In genomic region chr10:47354162-47354561, GRCh38 we compare ENCODE assay signal across 19 cellular contexts. TPM values are rescaled to one million over a fixed set of nuclear protein-coding genes. Genes with fewer than 3 reads are reported as not detected.
DNase-seq lines count a peak whose midpoint lies in the region; ATAC-seq and TF ChIP-seq lines count a peak whose summit lies in the region.
"Had no signal": no experiment of that assay in that cellular context is flagged by ENCODE, and none has a peak within 500 bp of the region (broad histone marks: within the 10 kb centered on the region; RNA-seq: fewer than 3 reads in every experiment).

No MANE protein-coding gene starts in this region.

- H3K4me3 Mint-ChIP-seq in endodermal cell = no peak overlapping the region
- H3K4me3 Mint-ChIP-seq: central memory CD8-positive, alpha-beta T cell had no signal

- BruUV-seq in PC-3 (replicated peaks; lab: Mats Ljungman, UMichigan) = no TSS peak

- ATAC-seq in PC-3 (peak; percentile 90), GM21619 (IDR thresholded peaks at IDR 0.05; ENCODE audit: unreplicated experiment) (no peak)

- no peaks in the 10 kb centered on the region for H4K20me1 ChIP-seq in PC-3 (ENCODE audit: low read length)

- H3K27ac Mint-ChIP-seq in endodermal cell = no peak overlapping the region

- H3K9ac ChIP-seq in PC-3 (ENCODE audit: low read length) = no peak overlapping the region
- H3K9ac ChIP-seq in endodermal cell (ENCODE audit: extremely low read depth, low read length, poor library complexity, severe bottlenecking) = no peak overlapping the region

- no peak overlapping the region for H2AFZ ChIP-seq in PC-3 (ENCODE audit: low read length)

- no peak overlapping the region for H3K27ac ChIP-seq in PC-3 (ENCODE audit: low read length)
- H3K27ac ChIP-seq in endodermal cell (ENCODE audit: low read depth, low read length) = no peak overlapping the region
- H3K27ac ChIP-seq: esophagus squamous epithelium, thyroid gland had no signal

- intact Hi-C loops in PC-3 (cut with micrococcal nuclease) = no loop called here
- intact Hi-C loops in posterior vena cava (cut with DNase I) = no loop called here

- TF ChIP-seq CTCF in PC-3 (conservative IDR thresholded peaks at IDR 0.05; ENCODE audit: low read depth, low read length) = peak; percentile 49
- TF ChIP-seq CTCF in endodermal cell (conservative IDR thresholded peaks at IDR 0.05) = peak; percentile 59

- no peaks in the 10 kb centered on the region for H3K9me3 Mint-ChIP-seq in endodermal cell
- H3K9me3 Mint-ChIP-seq: central memory CD8-positive, alpha-beta T cell had no signal

- H3K4me2 ChIP-seq in PC-3 (ENCODE audit: low read length) = no peak overlapping the region

- POLR2A ChIA-PET in PC-3 (lab: Charles Lee; ENCODE audit: unreplicated experiment) = no interaction called here

- 78 to 84% methylated on average over 3 to 4 of the region's 4 CpGs for WGBS in endodermal cell (ENCODE audit: insufficient coverage in 1 of 2, insufficient read length in 1 of 2), 2 experiments

- no peaks in the 10 kb centered on the region for H3K9me3 ChIP-seq in PC-3 (ENCODE audit: low read length)
- no peaks in the 10 kb centered on the region for H3K9me3 ChIP-seq in endodermal cell (ENCODE audit: control insufficient read depth, low read length)
- H3K9me3 ChIP-seq: esophagus squamous epithelium, thyroid gland had no signal

- no peaks in the 10 kb centered on the region for H3F3A ChIP-seq in PC-3 (ENCODE audit: low read length, unreplicated experiment)

- H3K4me1 ChIP-seq in PC-3 (ENCODE audit: insufficient read depth, low read length) = no peaks in the 10 kb centered on the region
- H3K4me1 ChIP-seq in endodermal cell (ENCODE audit: control insufficient read depth, insufficient read depth, low read length) = no peaks in the 10 kb centered on the region
- H3K4me1 ChIP-seq: esophagus squamous epithelium, thyroid gland had no signal

- H3K36me3 Mint-ChIP-seq in endodermal cell (ENCODE audit: low read depth) = no peaks in the 10 kb centered on the region

- no peaks in the 10 kb centered on the region for H3K79me2 ChIP-seq in PC-3 (ENCODE audit: low read length)

- H3K9me2 ChIP-seq in PC-3 (replicated peaks; ENCODE audit: low read length) = no peaks in the 10 kb centered on the region

- no peaks in the 10 kb centered on the region for H3K36me3 ChIP-seq in PC-3 (ENCODE audit: low read depth, low read length)
- no peaks in the 10 kb centered on the region for H3K36me3 ChIP-seq in endodermal cell (ENCODE audit: control insufficient read depth, insufficient read depth, low read length)
- H3K36me3 ChIP-seq: esophagus squamous epithelium, thyroid gland had no signal

- H3K4me1 Mint-ChIP-seq in endodermal cell = no peaks in the 10 kb centered on the region
- H3K4me1 Mint-ChIP-seq: central memory CD8-positive, alpha-beta T cell had no signal

- H3K4me3 ChIP-seq in PC-3 (ENCODE audit: low read length) = no peak overlapping the region
- no peak overlapping the region for H3K4me3 ChIP-seq in endodermal cell (ENCODE audit: low read length)
- H3K4me3 ChIP-seq: esophagus squamous epithelium, thyroid gland had no signal

- CTCF ChIA-PET in PC-3 (lab: Charles Lee) = no interaction called here

- DNase-seq in NCI-H146 (lab: John Stamatoyannopoulos, UW) (peak; percentile 32), NCI-H146 treated with DMSO at 0.1 percent for 48 hours (lab: John Stamatoyannopoulos, UW; ENCODE audit: unreplicated experiment) (no peak), PC-3 (peak; percentile 29), endodermal cell (no peak), posterior vena cava (ENCODE audit: low spot score) (peak; percentile 31), cerebellum (ENCODE audit: low spot score) (no peak)
- no peak for DNase-seq in stimulated activated CD4-positive, alpha-beta T cell treated with anti-CD3 and anti-CD28 coated beads, Interleukin-15, amount 100 ng/mL, for 24 hours
- DNase-seq: activated CD4-positive, alpha-beta T cell treated with anti-CD3 and anti-CD28 coated beads, Interleukin-2, amount 50 U/mL, for 4 hours; activated gamma-delta T cell; esophagus squamous epithelium; NCI-H1105; NCI-H510A treated with DMSO at 0.1 percent for 48 hours; thyroid gland had no signal

- no peaks in the 10 kb centered on the region for H3K27me3 Mint-ChIP-seq in endodermal cell (ENCODE audit: insufficient read depth)
- H3K27me3 Mint-ChIP-seq: central memory CD8-positive, alpha-beta T cell had no signal

- H3K27me3 ChIP-seq in PC-3 (ENCODE audit: low read length) = no peaks in the 10 kb centered on the region
- H3K27me3 ChIP-seq in endodermal cell (ENCODE audit: control insufficient read depth, insufficient read depth, low read length, poor library complexity, severe bottlenecking) = no peaks in the 10 kb centered on the region
- H3K27me3 ChIP-seq: esophagus squamous epithelium, thyroid gland had no signal

RNA-seq across cellular contexts. Expression of gene RBP3, which starts 6.0 kb away (rescaled TPM):
- total RNA-seq in PC-3 (2014; rRNA removed) (not detected in 2 replicates), endodermal cell (not detected), posterior vena cava (not detected), cerebellum (not detected)
- not detected for polyA plus RNA-seq in endodermal cell (2013, experiment 1 of 2)
- not detected for polyA plus RNA-seq in endodermal cell (2013, experiment 2 of 2)
- total RNA-seq: A172, Daoy, esophagus squamous epithelium, thyroid gland had no signal
- polyA plus RNA-seq: keratinocyte, neural cell had no signal

RNA-seq across cellular contexts. Expression of gene ZNF488, which starts 29.9 kb away (rescaled TPM):
- total RNA-seq in PC-3 (2014; rRNA removed) = 1.7 and 2.1 TPM in 2 replicates
- 1 to 10 TPM in 1 of 2 donors, under 1 TPM in 1; 0.53 to 1.2 TPM for total RNA-seq in endodermal cell
- polyA plus RNA-seq in endodermal cell (2013, experiment 1 of 2) = 1.1 TPM
- 0.95 TPM for polyA plus RNA-seq in endodermal cell (2013, experiment 2 of 2)
- total RNA-seq in posterior vena cava = not detected
- total RNA-seq in cerebellum = 2.9 TPM

RNA-seq across cellular contexts. Expression of gene GDF2, which starts 31.9 kb away (rescaled TPM):
- total RNA-seq in PC-3 (2014; rRNA removed) (not detected in 2 replicates), endodermal cell (not detected), posterior vena cava (not detected), cerebellum (not detected)
- not detected for polyA plus RNA-seq in endodermal cell (2013, experiment 1 of 2)
- not detected for polyA plus RNA-seq in endodermal cell (2013, experiment 2 of 2)
- total RNA-seq: A172, Daoy, esophagus squamous epithelium, thyroid gland had no signal
- polyA plus RNA-seq: keratinocyte, neural cell had no signal

RNA-seq across cellular contexts. Expression of gene GDF10, which starts 54.2 kb away (rescaled TPM):
- total RNA-seq in PC-3 (2014; rRNA removed) (not detected in 2 replicates), endodermal cell (not detected), posterior vena cava (10 to 100 TPM in 1 of 2 donors, 1 to 10 TPM in 1; 1.5 to 18.6 TPM), cerebellum (13.6 TPM)
- polyA plus RNA-seq in endodermal cell (2013, experiment 1 of 2) = 12.8 TPM
- 8.9 TPM for polyA plus RNA-seq in endodermal cell (2013, experiment 2 of 2)
- total RNA-seq: A172 had no signal
- polyA plus RNA-seq: keratinocyte had no signal

Comparison
In these comparisons a context has a peak if more than half of its experiments do, and no peak if none do; other contexts are left out.
1. DNase-seq: peak in NCI-H146 (single experiment), PC-3 (single experiment) and posterior vena cava (single experiment); none in NCI-H146 treated with DMSO at 0.1 percent for 48 hours (single experiment), endodermal cell (single experiment), stimulated activated CD4-positive, alpha-beta T cell treated with anti-CD3 and anti-CD28 coated beads, Interleukin-15, amount 100 ng/mL, for 24 hours (single experiment) and cerebellum (single experiment).